ENCODE assay signal across 8 cellular contexts in the genomic region with DNA sequence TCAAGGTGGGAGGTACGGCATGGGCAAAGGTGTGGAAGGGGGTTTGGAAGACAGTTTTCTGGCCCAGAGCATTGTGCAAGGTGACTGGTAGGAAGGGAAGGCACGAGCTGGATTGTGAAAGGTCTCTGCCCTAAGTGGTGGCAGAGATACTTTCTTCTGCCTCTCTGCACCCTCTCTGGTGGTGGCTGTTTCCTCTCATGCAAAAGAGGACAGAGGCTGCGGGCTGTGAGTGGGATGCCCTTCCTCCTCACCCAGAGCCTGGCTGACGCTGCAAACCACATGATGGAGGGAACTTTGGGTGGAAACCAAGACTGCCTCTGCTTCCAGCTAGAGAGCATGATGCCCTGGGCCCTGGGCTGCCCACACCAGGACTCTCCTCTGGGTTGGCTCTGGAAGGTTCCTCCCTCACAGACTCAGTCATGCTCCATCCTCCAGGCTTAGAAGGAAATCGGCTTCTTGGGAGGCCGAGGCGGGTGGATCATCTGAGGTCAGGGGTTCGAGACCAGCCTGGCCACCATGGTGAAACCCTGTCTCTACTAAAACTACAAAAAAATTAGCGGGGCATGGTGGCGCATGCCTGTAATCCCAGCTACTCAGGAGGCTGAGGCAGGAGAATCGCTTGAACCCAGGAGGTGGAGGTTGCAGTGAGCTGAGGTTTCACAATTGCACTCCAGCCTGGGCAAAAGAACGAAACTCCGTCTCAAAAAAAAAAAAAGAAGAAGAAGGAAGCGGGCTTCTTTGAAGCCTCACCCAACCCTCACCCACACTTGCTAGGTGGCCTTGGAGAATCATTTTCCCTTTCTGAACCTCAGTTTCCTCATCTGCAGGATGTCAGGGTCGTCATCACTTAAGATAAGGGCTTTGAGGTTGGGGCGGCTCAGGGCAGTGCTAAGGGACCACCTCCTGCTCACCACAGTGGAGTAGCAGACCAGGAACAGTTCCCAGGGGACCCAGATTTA.
A peak's percentile ranks its signal among the peaks of the same experiment; 100 is the strongest.
DNase-seq lines count a peak whose midpoint lies in the region; ATAC-seq lines count a peak whose summit lies in the region.

No MANE protein-coding gene starts in this region.

- ATAC-seq in GM18861 (IDR thresholded peaks at IDR 0.05; ENCODE audit: unreplicated experiment) (peak; percentile 58), HG03095 (IDR thresholded peaks at IDR 0.05; ENCODE audit: unreplicated experiment) (peak; percentile 60)

- DNase-seq in activated CD4-positive, alpha-beta T cell treated with anti-CD3 and anti-CD28 coated beads for 1 hour = peak; percentile 39
- peak; percentile 77 for DNase-seq in germinal center (ENCODE audit: low spot score)
- DNase-seq in stimulated activated CD4-positive, alpha-beta T cell treated with anti-CD3 and anti-CD28 coated beads, TNF-alpha, amount 100 ng/mL, for 48 hours (ENCODE audit: low read depth in 3 of 3) = peak; percentile 55 to 73 (median 70)
- DNase-seq in NCI-H524 treated with DMSO at 0.1 percent for 48 hours (lab: John Stamatoyannopoulos, UW) = no peak
- DNase-seq in COLO829 (ENCODE audit: low spot score) = no peak
- no peak for DNase-seq in ACHN

- in situ Hi-C loops in ACHN (cut with HindIII; ENCODE audit: low pct_ligation_motif_present, low pct_unique_long_range_greater_than_20kb, low sequenced_read_pairs) = no loop called here

Comparison
In these comparisons a context has a peak if more than half of its experiments do, and no peak if none do; other contexts are left out.
1. DNase-seq: peak in activated CD4-positive, alpha-beta T cell treated with anti-CD3 and anti-CD28 coated beads for 1 hour (single experiment), germinal center (single experiment) and stimulated activated CD4-positive, alpha-beta T cell treated with anti-CD3 and anti-CD28 coated beads, TNF-alpha, amount 100 ng/mL, for 48 hours (3 of 3); none in NCI-H524 treated with DMSO at 0.1 percent for 48 hours (single experiment), COLO829 (single experiment) and ACHN (single experiment).